Comparison of ENCODE assay signal across 9 cellular contexts in genomic region chr2:12057436-12058166, GRCh38.
DNase-seq lines count a peak whose midpoint lies in the region; ATAC-seq and TF ChIP-seq lines count a peak whose summit lies in the region.
"Had no signal": no experiment of that assay in that cellular context is flagged by ENCODE, and none has a peak within 500 bp of the region (broad histone marks: within the 10 kb centered on the region; RNA-seq: fewer than 3 reads in every experiment).

No MANE protein-coding gene starts in this region.

- peak overlapping the region; percentile 13 for H3K4me3 Mint-ChIP-seq in CD8-positive, alpha-beta T cell
- H3K4me3 Mint-ChIP-seq in activated CD8-positive, alpha-beta T cell treated with anti-CD3 and anti-CD28 coated beads, Interleukin-2, amount 10 ng/mL, durations not matched to agents 7 days and 5 days = no peak overlapping the region

- peak; percentile 5 to 71 (median 45) for DNase-seq in CD8-positive, alpha-beta T cell
- peak; percentile 72 for DNase-seq in activated CD8-positive, alpha-beta T cell treated with anti-CD3 and anti-CD28 coated beads, Interleukin-2, amount 10 ng/mL, durations not matched to agents 7 days and 5 days
- DNase-seq in mucosa of descending colon = peak; percentile 24 to 74 (median 42)
- no peak for DNase-seq in NCI-H2029 (lab: John Stamatoyannopoulos, UW)
- DNase-seq in DMS153 treated with DMSO at 0.1 percent for 48 hours (lab: John Stamatoyannopoulos, UW; ENCODE audit: unreplicated experiment) = no peak
- no peak for DNase-seq in thyroid gland

- no peak overlapping the region for H3K4me3 ChIP-seq in CD8-positive, alpha-beta T cell (ENCODE audit: low read depth, low read length)
- H3K4me3 ChIP-seq in mucosa of descending colon (no peak overlapping the region), thyroid gland (replicated peaks in 1 of 3) (no peak overlapping the region)

- no peaks in the 10 kb centered on the region for H3K9me3 Mint-ChIP-seq in CD8-positive, alpha-beta T cell
- H3K9me3 Mint-ChIP-seq in activated CD8-positive, alpha-beta T cell treated with anti-CD3 and anti-CD28 coated beads, Interleukin-2, amount 10 ng/mL, durations not matched to agents 7 days and 5 days (ENCODE audit: insufficient read depth) = peaks cover 14% of the 10 kb centered on the region

- 63 to 69% methylated on average over 11 to 12 of the region's 12 CpGs for WGBS in thyroid gland, 2 donors

- H3K27me3 ChIP-seq in CD8-positive, alpha-beta T cell (ENCODE audit: insufficient read depth, low read length) = no peaks in the 10 kb centered on the region
- H3K27me3 ChIP-seq in thyroid gland = no peaks in the 10 kb centered on the region

- no peak overlapping the region for H3K27ac ChIP-seq in CD8-positive, alpha-beta T cell (ENCODE audit: low read depth, low read length)
- H3K27ac ChIP-seq in thyroid gland = no peak overlapping the region
- H3K27ac ChIP-seq: parathyroid adenoma had no signal

- ATAC-seq in CD8-positive, alpha-beta T cell = peak; percentile 85
- ATAC-seq in GM19468 (IDR thresholded peaks at IDR 0.05; ENCODE audit: extremely low read depth, unreplicated experiment) (peak; percentile 75), HG03442 (IDR thresholded peaks at IDR 0.05; ENCODE audit: unreplicated experiment) (peak; percentile 92), mucosa of descending colon (peak; percentile 82)
- ATAC-seq in activated CD8-positive, alpha-beta T cell treated with anti-CD3 and anti-CD28 coated beads, Interleukin-2, amount 10 ng/mL, durations not matched to agents 7 days and 5 days = peak; percentile 89

- H3K36me3 Mint-ChIP-seq in CD8-positive, alpha-beta T cell = no peaks in the 10 kb centered on the region
- H3K36me3 Mint-ChIP-seq in activated CD8-positive, alpha-beta T cell treated with anti-CD3 and anti-CD28 coated beads, Interleukin-2, amount 10 ng/mL, durations not matched to agents 7 days and 5 days (ENCODE audit: low read depth) = peaks cover 8% of the 10 kb centered on the region

- POLR2A ChIA-PET in CD8-positive, alpha-beta T cell (lab: Charles Lee) = interaction anchor here (0.9 to 1.1 kb wide), 2 partner anchors 9 to 12 kb away, joined by 3 to 4 read pairs; no protein-coding TSS in a partner anchor
- POLR2A ChIA-PET in activated CD8-positive, alpha-beta T cell treated with anti-CD3 and anti-CD28 coated beads, Interleukin-2, amount 10 ng/mL, durations not matched to agents 7 days and 5 days (lab: Charles Lee) = no interaction called here

- no peak overlapping the region for H3K27ac Mint-ChIP-seq in CD8-positive, alpha-beta T cell
- peak overlapping the region; percentile 79 for H3K27ac Mint-ChIP-seq in activated CD8-positive, alpha-beta T cell treated with anti-CD3 and anti-CD28 coated beads, Interleukin-2, amount 10 ng/mL, durations not matched to agents 7 days and 5 days

- intact Hi-C loops in CD8-positive, alpha-beta T cell (cut with DNase I, micrococcal nuclease) = loop anchor here in 1 of 2 experiments (5.0 kb wide), 1 partner anchor 50 kb away; no protein-coding TSS in a partner anchor
- intact Hi-C loops in mucosa of descending colon (cut with DNase I, micrococcal nuclease) = no loop called here
- intact Hi-C loops in thyroid gland (cut with DNase I) = no loop called here

- no peaks in the 10 kb centered on the region for H3K9me3 ChIP-seq in CD8-positive, alpha-beta T cell (ENCODE audit: low read length)
- H3K9me3 ChIP-seq in mucosa of descending colon = no peaks in the 10 kb centered on the region
- H3K9me3 ChIP-seq in thyroid gland = no peaks in the 10 kb centered on the region

- CTCF ChIA-PET in CD8-positive, alpha-beta T cell (lab: Charles Lee) = interaction anchor here (1.0 to 1.5 kb wide), 4 partner anchors 12 to 228 kb away, joined by 3 to 5 read pairs (median 4); no protein-coding TSS in a partner anchor
- CTCF ChIA-PET in activated CD8-positive, alpha-beta T cell treated with anti-CD3 and anti-CD28 coated beads, Interleukin-2, amount 10 ng/mL, durations not matched to agents 7 days and 5 days (lab: Charles Lee) = interaction anchor here (1.3 to 1.4 kb wide), 2 partner anchors 12 to 659 kb away, joined by 3 read pairs; partner anchors contain the start of gene TRIB2

- peaks cover 19% of the 10 kb centered on the region for H3K4me1 ChIP-seq in CD8-positive, alpha-beta T cell (ENCODE audit: insufficient read depth, low read length)
- H3K4me1 ChIP-seq in mucosa of descending colon (ENCODE audit: low read depth) (no peaks in the 10 kb centered on the region), thyroid gland (no peaks in the 10 kb centered on the region)
- H3K4me1 ChIP-seq: parathyroid adenoma had no signal

- no peaks in the 10 kb centered on the region for H3K36me3 ChIP-seq in CD8-positive, alpha-beta T cell (ENCODE audit: insufficient read depth, low read length)
- H3K36me3 ChIP-seq in mucosa of descending colon (ENCODE audit: low read depth) (no peaks in the 10 kb centered on the region), thyroid gland (no peaks in the 10 kb centered on the region)

- peaks cover 37% of the 10 kb centered on the region for H3K4me1 Mint-ChIP-seq in CD8-positive, alpha-beta T cell (ENCODE audit: low read depth)
- peaks cover 43% of the 10 kb centered on the region for H3K4me1 Mint-ChIP-seq in activated CD8-positive, alpha-beta T cell treated with anti-CD3 and anti-CD28 coated beads, Interleukin-2, amount 10 ng/mL, durations not matched to agents 7 days and 5 days (ENCODE audit: low read depth)

- H3K27me3 Mint-ChIP-seq in CD8-positive, alpha-beta T cell (ENCODE audit: low read depth) = no peaks in the 10 kb centered on the region
- H3K27me3 Mint-ChIP-seq in activated CD8-positive, alpha-beta T cell treated with anti-CD3 and anti-CD28 coated beads, Interleukin-2, amount 10 ng/mL, durations not matched to agents 7 days and 5 days (ENCODE audit: low read depth) = peaks cover 34% of the 10 kb centered on the region

- TF ChIP-seq CTCF in CD8-positive, alpha-beta T cell (IDR thresholded peaks at IDR 0.05) = no peak
- TF ChIP-seq CTCF in mucosa of descending colon (IDR thresholded peaks at IDR 0.05) = no peak
- no peak for TF ChIP-seq CTCF in thyroid gland (IDR thresholded peaks at IDR 0.05)

- TF ChIP-seq POLR2A in thyroid gland (IDR thresholded peaks at IDR 0.05) = no peak

Comparison
In these comparisons a context has a peak if more than half of its experiments do, and no peak if none do; other contexts are left out.
1. DNase-seq: peak in CD8-positive, alpha-beta T cell (7 of 7), activated CD8-positive, alpha-beta T cell treated with anti-CD3 and anti-CD28 coated beads, Interleukin-2, amount 10 ng/mL, durations not matched to agents 7 days and 5 days (single experiment) and mucosa of descending colon (3 of 3); none in NCI-H2029 (single experiment), DMS153 treated with DMSO at 0.1 percent for 48 hours (single experiment) and thyroid gland (0 of 2).
2. Peak in every context shown above with its lines, with median percentiles within 50 percentile points of each other: ATAC-seq.